13 cellular contexts compared by ENCODE assay signal in genomic region chr5:107063511-107063910, GRCh38.
"Had no signal": no experiment of that assay in that cellular context is flagged by ENCODE, and none has a peak within 500 bp of the region (broad histone marks: within the 10 kb centered on the region; RNA-seq: fewer than 3 reads in every experiment).

No MANE protein-coding gene starts in this region.

- H3K4me1 ChIP-seq: right atrium auricular region, tibial nerve had no signal

- H3K9me3 ChIP-seq: neutrophil, right atrium auricular region, tibial nerve had no signal

- H3K27me3 ChIP-seq: neutrophil, right atrium auricular region, tibial nerve had no signal

- H3K4me3 ChIP-seq: lung, right atrium auricular region, tibial nerve had no signal

- H3K27ac ChIP-seq: neutrophil, right atrium auricular region, tibial nerve had no signal

- FAIRE-seq: small intestine had no signal

- DNase-seq: activated CD4-positive, alpha-beta T cell treated with anti-CD3 and anti-CD28 coated beads for 48 hours; activated naive CD4-positive, alpha-beta T cell treated with anti-CD3 and anti-CD28 coated beads for 36 hours; hippocampal formation; naive thymus-derived CD4-positive, alpha-beta T cell; posterior cingulate gyrus; small intestine had no signal

- ATAC-seq: activated T-helper 17 cell treated with anti-CD3 and anti-CD28 coated beads, Interleukin-2, amount 50 U/mL, for 72 hours; naive thymus-derived CD4-positive, alpha-beta T cell; stimulated activated effector memory CD8-positive, alpha-beta T cell treated with anti-CD3 and anti-CD28 coated beads, Interleukin-12 subunit alpha, Interleukin-12 subunit beta, amount 100 ng/mL, for 72 hours; WTC11 had no signal

- H3K36me3 ChIP-seq: neutrophil, right atrium auricular region, tibial nerve had no signal
